1 cellular context compared by ENCODE assay signal in genomic region chr3:27415202-27415601, GRCh38.
TF ChIP-seq lines count a peak whose summit lies in the region.

No MANE protein-coding gene starts in this region.

TF ChIP-seq in GM12878, 131 proteins besides CTCF, POLR2A, EP300 and RAD21 (continued from another document):
- TF ChIP-seq PAX5 (IDR thresholded peaks at IDR 0.05; ENCODE audit: borderline replicate concordance, low read depth, low read length): no peak
- TF ChIP-seq NR2C1 (IDR thresholded peaks at IDR 0.05): no peak
- TF ChIP-seq NR2C2 (IDR thresholded peaks at IDR 0.05; ENCODE audit: borderline replicate concordance, control insufficient read depth, insufficient read length, low read depth): no peak
- TF ChIP-seq JUND (IDR thresholded peaks at IDR 0.05; ENCODE audit: low read depth, low read length): no peak
- TF ChIP-seq PAX8 (IDR thresholded peaks at IDR 0.05): no peak
- no peak for TF ChIP-seq ZNF592 (IDR thresholded peaks at IDR 0.05)
- TF ChIP-seq E4F1 (IDR thresholded peaks at IDR 0.05; ENCODE audit: borderline replicate concordance, partially characterized antibody): no peak
- TF ChIP-seq SMARCA5 (IDR thresholded peaks at IDR 0.05): no peak
- TF ChIP-seq ATF3 (IDR thresholded peaks at IDR 0.05; ENCODE audit: borderline replicate concordance, extremely low read depth, low read depth, low read length): no peak
- TF ChIP-seq HDAC6 (IDR thresholded peaks at IDR 0.05; ENCODE audit: unreplicated experiment): no peak
- TF ChIP-seq ZNF622 (IDR thresholded peaks at IDR 0.05): no peak
- TF ChIP-seq SKIL (IDR thresholded peaks at IDR 0.05; ENCODE audit: low read depth, poor library complexity, severe bottlenecking): no peak
- no peak for TF ChIP-seq CEBPZ (IDR thresholded peaks at IDR 0.05; ENCODE audit: low read depth, low read length)
